9 cellular contexts compared by ENCODE assay signal in genomic region chr11:74398244-74399159, GRCh38. TPM values are rescaled to one million over a fixed set of nuclear protein-coding genes. Genes with fewer than 3 reads are reported as not detected.
DNase-seq lines count a peak whose midpoint lies in the region; ATAC-seq, FAIRE-seq and TF ChIP-seq lines count a peak whose summit lies in the region.
"Had no signal": no experiment of that assay in that cellular context is flagged by ENCODE, and none has a peak within 500 bp of the region (broad histone marks: within the 10 kb centered on the region; RNA-seq: fewer than 3 reads in every experiment).

TSS of gene PGM2L1 (minus strand) at chr11:74398433. CDS start at chr11:74398161, 272 bp downstream.

- peaks cover 11% of the 10 kb centered on the region for H3K4me1 ChIP-seq in keratinocyte (ENCODE audit: control insufficient read depth, extremely low read depth, insufficient read depth, low read length)

- peak within 1 kb of the TSS; percentile 95 for H3K4me2 ChIP-seq in keratinocyte (ENCODE audit: control insufficient read depth, extremely low read depth, insufficient read depth, low read depth, low read length)

- H3K36me3 ChIP-seq in keratinocyte (ENCODE audit: control insufficient read depth in 2 of 2, extremely low read depth in 1 of 2, insufficient read depth in 2 of 2, low read length in 2 of 2), result no peaks in the 10 kb centered on the region

- H3K9me1 ChIP-seq in keratinocyte (ENCODE audit: control insufficient read depth, extremely low read depth, insufficient read depth, low read length), result no peaks in the 10 kb centered on the region

- dilution Hi-C loops in keratinocyte (cut with MboI; ENCODE audit: extremely low pct_ligation_motif_present, low sequenced_read_pairs), result no loop called here

- TF ChIP-seq CTCF in keratinocyte (optimal IDR thresholded peaks at IDR 0.05 in 1 of 3, IDR thresholded peaks at IDR 0.05 in 1 of 3, conservative IDR thresholded peaks at IDR 0.05 in 1 of 3; ENCODE audit: extremely low read depth in 1 of 3, insufficient read depth in 2 of 3, low read length in 3 of 3), result no peak

- H3K27ac ChIP-seq in keratinocyte (ENCODE audit: control insufficient read depth, insufficient read depth, low read length), result peak within 1 kb of the TSS; percentile 76

- FAIRE-seq in keratinocyte (lab: Jason Lieb, UNC), result peak; percentile 79
- FAIRE-seq: colon had no signal

- peak within 1 kb of the TSS; percentile 85 for H3K9ac ChIP-seq in keratinocyte (ENCODE audit: control insufficient read depth, extremely low read depth, insufficient read depth, low read length)

- H2AFZ ChIP-seq in keratinocyte (ENCODE audit: control insufficient read depth, low read length), result peak within 1 kb of the TSS; percentile 96

- no peaks in the 10 kb centered on the region for H4K20me1 ChIP-seq in keratinocyte (ENCODE audit: control insufficient read depth, extremely low read depth, insufficient read depth, low read length)

- TF ChIP-seq POLR2A in GM19099 (IDR thresholded peaks at IDR 0.05; ENCODE audit: extremely low read depth, insufficient read length, low read depth), result peak; percentile 66

- H3K9me3 ChIP-seq in keratinocyte (ENCODE audit: control insufficient read depth, low read depth, low read length), result no peaks in the 10 kb centered on the region

- H3K79me2 ChIP-seq in keratinocyte (ENCODE audit: control insufficient read depth, insufficient read depth, low read length), result no peaks in the 10 kb centered on the region

- peak; percentile 87 for ATAC-seq in HG03378 (IDR thresholded peaks at IDR 0.05; ENCODE audit: unreplicated experiment)

- no peaks in the 10 kb centered on the region for H3K27me3 ChIP-seq in keratinocyte (ENCODE audit: control insufficient read depth, extremely low read depth, insufficient read depth, low read length)

- DNase-seq in AML-193 (lab: John Stamatoyannopoulos, UW), result peak; percentile 92 to 95
- DNase-seq in NCI-H446 treated with DMSO at 0.1 percent for 48 hours (lab: John Stamatoyannopoulos, UW), result peak; percentile 95
- peak; percentile 88 for DNase-seq in activated CD4-positive, CD25-positive, alpha-beta regulatory T cell treated with anti-CD3 and anti-CD28 coated beads, Interleukin-2, amount 50 U/mL, for 72 hours
- peak; percentile 96 for DNase-seq in cerebellum (ENCODE audit: low spot score)
- peak; percentile 50 for DNase-seq in keratinocyte (ENCODE audit: low read depth, low spot score)
- peak; percentile 82 to 87 (median 82) for DNase-seq in stimulated activated CD4-positive, alpha-beta T cell treated with anti-CD3 and anti-CD28 coated beads, Interleukin-12 subunit alpha, Interleukin-12 subunit beta, amount 100 ng/mL, for 48 hours (ENCODE audit: low read depth in 2 of 3, low spot score in 1 of 3)

- H3K4me3 ChIP-seq in keratinocyte (ENCODE audit: control insufficient read depth in 2 of 3, extremely low read depth in 1 of 3, insufficient read depth in 2 of 3, low read depth in 1 of 3, low read length in 3 of 3), result peak within 1 kb of the TSS; percentile 86 to 92 (median 91)

RNA-seq across cellular contexts. Expression of gene PGM2L1, which starts in this region (rescaled TPM):
- 72.8 TPM for total RNA-seq in cerebellum
- 2.3 to 3.1 TPM (median 2.7 TPM) in 3 replicates for polyA plus RNA-seq in keratinocyte
- 0.81 TPM for polyA plus RNA-seq in keratinocyte (2011; ENCODE audit: low read depth)
- 2.0 and 3.6 TPM in 2 replicates for polyA plus RNA-seq in keratinocyte (2011; cell fraction: cytosol; rRNA removed)
- polyA plus RNA-seq in keratinocyte (2011; cell fraction: nucleus; rRNA removed), result 5.0 and 6.0 TPM in 2 replicates
- 0.63 and 3.4 TPM in 2 replicates for polyA plus RNA-seq in keratinocyte (2012; ENCODE audit: low replicate concordance)
- polyA minus RNA-seq in keratinocyte, result 1.1 to 4.4 TPM (median 2.1 TPM) in 3 replicates
- polyA minus RNA-seq in keratinocyte (2011; cell fraction: cytosol; rRNA and poly(A)+ RNA removed), result 7.7 TPM
- polyA minus RNA-seq in keratinocyte (2011; cell fraction: nucleus; rRNA and poly(A)+ RNA removed), result 8.2 and 12.6 TPM in 2 replicates

Comparison
In these comparisons a context has a peak if more than half of its experiments do, and no peak if none do; other contexts are left out.
1. Peak in every context shown above with its lines: DNase-seq, ATAC-seq, H3K4me3 ChIP-seq and H3K27ac ChIP-seq.